Comparison of ENCODE assay signal across 19 cellular contexts in the genomic region with DNA sequence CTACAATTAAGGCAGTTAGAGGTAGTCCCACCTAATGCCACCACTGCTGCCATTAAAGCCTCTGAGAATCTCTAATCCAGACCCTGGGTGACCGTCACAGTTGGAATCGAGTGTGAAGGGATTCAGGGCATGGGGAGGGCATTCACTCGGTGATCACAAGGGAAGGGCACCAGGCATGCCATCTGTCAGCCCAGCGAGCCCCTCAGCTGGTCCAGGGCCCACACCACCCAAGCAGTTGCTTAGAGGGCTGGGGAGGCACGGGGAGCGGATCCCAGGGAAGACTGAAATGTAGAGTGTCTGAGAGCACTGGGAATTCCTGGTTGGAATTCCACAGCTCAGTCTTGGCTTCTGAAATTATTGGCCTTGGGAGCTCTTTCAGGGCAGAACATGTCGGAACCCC.
DNase-seq lines count a peak whose midpoint lies in the region; ATAC-seq lines count a peak whose summit lies in the region.
"Had no signal": no experiment of that assay in that cellular context is flagged by ENCODE, and none has a peak within 500 bp of the region (broad histone marks: within the 10 kb centered on the region; RNA-seq: fewer than 3 reads in every experiment).

No MANE protein-coding gene starts in this region.

- H3K36me3 Mint-ChIP-seq in stimulated activated effector memory CD8-positive, alpha-beta T cell treated with anti-CD3 and anti-CD28 coated beads, Interleukin-12 subunit alpha, Interleukin-12 subunit beta, amount 100 ng/mL, for 72 hours = no peaks in the 10 kb centered on the region

- H3K27ac ChIP-seq in angular gyrus (ENCODE audit: low read depth, low read length) = peak overlapping the region; percentile 93
- no peak overlapping the region for H3K27ac ChIP-seq in aorta (ENCODE audit: low read depth in 1 of 2, low read length in 2 of 2)
- H3K27ac ChIP-seq: 22Rv1, A549, C4-2B had no signal

- H3K27me3 ChIP-seq in aorta (ENCODE audit: control insufficient read depth in 1 of 2, insufficient read depth in 2 of 2, low read length in 1 of 2) = no peaks in the 10 kb centered on the region

- 94 to 96% methylated on average over 7 of the region's 7 CpGs for WGBS in aorta, 2 donors

- H3K4me1 ChIP-seq in aorta (ENCODE audit: control insufficient read depth in 1 of 2, insufficient read depth in 2 of 2, low read length in 2 of 2) = no peaks in the 10 kb centered on the region
- H3K4me1 ChIP-seq: A549, Caco-2 had no signal

- H3K27ac Mint-ChIP-seq in stimulated activated effector memory CD8-positive, alpha-beta T cell treated with anti-CD3 and anti-CD28 coated beads, Interleukin-12 subunit alpha, Interleukin-12 subunit beta, amount 100 ng/mL, for 72 hours = peak overlapping the region; percentile 40
- H3K27ac Mint-ChIP-seq: CD4-positive, alpha-beta T cell; HFFc6 had no signal

- DNase-seq in myocyte (ENCODE audit: low read depth) (peak; percentile 39), aorta (peak; percentile 4 to 57), UCSD-AML1 (lab: John Stamatoyannopoulos, UW; ENCODE audit: unreplicated experiment) (no peak)
- no peak for DNase-seq in stimulated activated effector memory CD8-positive, alpha-beta T cell treated with anti-CD3 and anti-CD28 coated beads, Interleukin-12 subunit alpha, Interleukin-12 subunit beta, amount 100 ng/mL, for 72 hours (ENCODE audit: low spot score in 2 of 2)
- DNase-seq: AML-193; Caco-2; CD4-positive, alpha-beta T cell; GOT3; H7; HFFc6 had no signal

- no peak overlapping the region for H3K4me3 ChIP-seq in aorta (ENCODE audit: low read length in 2 of 2)
- H3K4me3 ChIP-seq: A549 had no signal

- H3K4me3 Mint-ChIP-seq in stimulated activated effector memory CD8-positive, alpha-beta T cell treated with anti-CD3 and anti-CD28 coated beads, Interleukin-12 subunit alpha, Interleukin-12 subunit beta, amount 100 ng/mL, for 72 hours = no peak overlapping the region
- H3K4me3 Mint-ChIP-seq: CD4-positive, alpha-beta T cell; HFFc6; IgD-negative memory B cell had no signal

- H3K9me3 ChIP-seq in aorta (ENCODE audit: control insufficient read depth, low read length) = no peaks in the 10 kb centered on the region
- H3K9me3 ChIP-seq: A549, Caco-2 had no signal

- peaks cover 7% of the 10 kb centered on the region for H3K4me1 Mint-ChIP-seq in stimulated activated effector memory CD8-positive, alpha-beta T cell treated with anti-CD3 and anti-CD28 coated beads, Interleukin-12 subunit alpha, Interleukin-12 subunit beta, amount 100 ng/mL, for 72 hours

- no peak for ATAC-seq in stimulated activated effector memory CD8-positive, alpha-beta T cell treated with anti-CD3 and anti-CD28 coated beads, Interleukin-12 subunit alpha, Interleukin-12 subunit beta, amount 100 ng/mL, for 72 hours
- ATAC-seq in aorta (ENCODE audit: low FRiP score) = no peak
- no peak for ATAC-seq in GM19467 (IDR thresholded peaks at IDR 0.05; ENCODE audit: unreplicated experiment)
- ATAC-seq in HG02981 (IDR thresholded peaks at IDR 0.05; ENCODE audit: unreplicated experiment) = no peak
- ATAC-seq: A549, HCT116, HepG2 had no signal

- intact Hi-C loops in aorta (cut with DNase I) = no loop called here

- H3K9me3 Mint-ChIP-seq in stimulated activated effector memory CD8-positive, alpha-beta T cell treated with anti-CD3 and anti-CD28 coated beads, Interleukin-12 subunit alpha, Interleukin-12 subunit beta, amount 100 ng/mL, for 72 hours = no peaks in the 10 kb centered on the region
- H3K9me3 Mint-ChIP-seq: CD4-positive, alpha-beta T cell; HFFc6; IgD-negative memory B cell had no signal

- H3K36me3 ChIP-seq in aorta (ENCODE audit: control insufficient read depth in 1 of 2, insufficient read depth in 2 of 2, low read length in 1 of 2) = no peaks in the 10 kb centered on the region

Comparison
In these comparisons a context has a peak if more than half of its experiments do, and no peak if none do; other contexts are left out.
1. DNase-seq: peak in myocyte (single experiment) and aorta (2 of 2); none in stimulated activated effector memory CD8-positive, alpha-beta T cell treated with anti-CD3 and anti-CD28 coated beads, Interleukin-12 subunit alpha, Interleukin-12 subunit beta, amount 100 ng/mL, for 72 hours (0 of 2) and UCSD-AML1 (single experiment).